ENCODE assay signal across 22 cellular contexts in the genomic region with DNA sequence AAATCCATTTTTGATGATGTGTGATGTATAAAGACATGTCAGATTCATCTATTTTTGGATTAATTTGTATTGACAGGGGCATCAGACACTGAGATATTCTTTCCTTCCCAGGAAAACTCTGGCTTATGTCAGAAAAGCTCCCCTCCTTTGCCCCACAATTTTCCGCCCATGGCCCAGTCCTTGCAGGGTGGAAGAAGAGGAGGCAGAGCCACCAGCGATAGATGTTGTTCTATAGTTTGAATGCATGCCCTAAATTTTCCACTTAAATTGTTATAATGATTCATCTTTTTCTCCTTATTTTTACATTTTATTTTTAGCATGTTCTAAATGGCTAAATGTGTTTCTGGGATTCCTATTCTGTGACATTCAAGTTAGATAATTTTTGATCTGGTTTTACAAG.
"Had no signal": no experiment of that assay in that cellular context is flagged by ENCODE, and none has a peak within 500 bp of the region (broad histone marks: within the 10 kb centered on the region; RNA-seq: fewer than 3 reads in every experiment).

No MANE protein-coding gene starts in this region.

- ATAC-seq: effector memory CD8-positive, alpha-beta T cell; esophagus mucosa; gastrocnemius medialis; heart right ventricle; left cardiac atrium; left lung; left ventricle myocardium superior; lower lobe of right lung; mucosa of descending colon had no signal

- H3K4me3 Mint-ChIP-seq: effector memory CD8-positive, alpha-beta T cell; endodermal cell; mesothelial cell of epicardium had no signal

- H3K27me3 ChIP-seq: esophagus squamous epithelium, gastrocnemius medialis, heart right ventricle, left lung had no signal

- H3K9me3 Mint-ChIP-seq: effector memory CD8-positive, alpha-beta T cell; endodermal cell had no signal

- H3K4me1 Mint-ChIP-seq: endodermal cell had no signal

- DNase-seq: dermis blood vessel endothelial cell; effector CD8-positive, alpha-beta T cell; effector memory CD8-positive, alpha-beta T cell; endodermal cell; erythroblast; esophagus squamous epithelium; foreskin fibroblast; foreskin melanocyte; gastrocnemius medialis; glutamatergic neuron; heart right ventricle; hippocampal formation; left cardiac atrium; left lung; left ventricle myocardium superior; lower lobe of right lung; mesenchymal stem cell; mucosa of descending colon had no signal

- H3K27me3 Mint-ChIP-seq: effector memory CD8-positive, alpha-beta T cell had no signal

- H3K27ac Mint-ChIP-seq: effector memory CD8-positive, alpha-beta T cell; endodermal cell; mesothelial cell of epicardium had no signal

- H3K4me3 ChIP-seq: coronary artery, esophagus squamous epithelium, gastrocnemius medialis, heart right ventricle, left lung, lower lobe of right lung, mucosa of descending colon had no signal

- H3K27ac ChIP-seq: coronary artery, epithelial cell of prostate, esophagus squamous epithelium, gastrocnemius medialis, heart right ventricle, left lung, lower lobe of right lung had no signal
